ENCODE assay signal across 16 cellular contexts in genomic region chr16:70455910-70456309, GRCh38. TPM values are rescaled to one million over a fixed set of nuclear protein-coding genes. Genes with fewer than 3 reads are reported as not detected.
DNase-seq lines count a peak whose midpoint lies in the region; ATAC-seq and TF ChIP-seq lines count a peak whose summit lies in the region.
"Had no signal": no experiment of that assay in that cellular context is flagged by ENCODE, and none has a peak within 500 bp of the region (broad histone marks: within the 10 kb centered on the region; RNA-seq: fewer than 3 reads in every experiment).

No MANE protein-coding gene starts in this region.

- TF ChIP-seq CTCF in GM12872 (IDR thresholded peaks at IDR 0.05; ENCODE audit: insufficient read depth, low read depth, low read length): 0 out of 3 replicates have a peak, but pooled peaks have one; percentile 20

- no peak for ATAC-seq in naive thymus-derived CD8-positive, alpha-beta T cell
- ATAC-seq in left colon: no peak
- ATAC-seq in GM19397 (IDR thresholded peaks at IDR 0.05; ENCODE audit: unreplicated experiment): no peak
- ATAC-seq: esophagus mucosa had no signal

- POLR2A ChIA-PET in activated CD4-positive, alpha-beta T cell treated with anti-CD3 and anti-CD28 coated beads, Interleukin-2, amount 10 ng/mL, durations not matched to agents 7 days and 5 days (lab: Charles Lee): no interaction called here
- POLR2A ChIA-PET in naive thymus-derived CD8-positive, alpha-beta T cell (lab: Charles Lee): interaction anchor here (0.7 to 1.9 kb wide), 5 partner anchors 18 to 740 kb away, joined by 3 to 7 read pairs (median 4); no protein-coding TSS in a partner anchor

- no peaks in the 10 kb centered on the region for H3K27me3 Mint-ChIP-seq in activated CD4-positive, alpha-beta T cell treated with anti-CD3 and anti-CD28 coated beads, Interleukin-2, amount 10 ng/mL, durations not matched to agents 7 days and 5 days
- no peaks in the 10 kb centered on the region for H3K27me3 Mint-ChIP-seq in activated T-helper 2 cell treated with anti-CD3 and anti-CD28 coated beads, Interferon-gamma antibody, Interleukin-2, Interleukin-4, amounts not matched to agents 10 μg/mL and 5 μg/mL and 100 μg/mL, durations not matched to agents 14 hours and 24 hours and 36 hours (ENCODE audit: low read depth)
- no peaks in the 10 kb centered on the region for H3K27me3 Mint-ChIP-seq in naive thymus-derived CD8-positive, alpha-beta T cell

- no peak for DNase-seq in activated CD4-positive, alpha-beta T cell treated with anti-CD3 and anti-CD28 coated beads, Interleukin-2, amount 10 ng/mL, durations not matched to agents 7 days and 5 days
- DNase-seq in activated CD4-positive, alpha-beta T cell treated with anti-CD3 and anti-CD28 coated beads, Interleukin-2, amount 50 U/mL, for 1 hour: no peak
- no peak for DNase-seq in activated T-helper 2 cell treated with anti-CD3 and anti-CD28 coated beads, Interferon-gamma antibody, Interleukin-2, Interleukin-4, amounts not matched to agents 10 μg/mL and 5 μg/mL and 100 μg/mL, durations not matched to agents 14 hours and 24 hours and 36 hours (ENCODE audit: low spot score)
- DNase-seq in naive thymus-derived CD8-positive, alpha-beta T cell: no peak
- DNase-seq in left colon: no peak
- no peak for DNase-seq in effector CD4-positive, alpha-beta T cell
- DNase-seq: activated CD8-positive, alpha-beta memory T cell treated with anti-CD3 and anti-CD28 coated beads, Interleukin-2, amount 50 U/mL, for 48 hours; anterior cingulate cortex; Calu3; GF-D8; hypothalamus; NCI-H146; NCI-H226 had no signal

- peaks cover 22% of the 10 kb centered on the region for H3K4me1 Mint-ChIP-seq in activated CD4-positive, alpha-beta T cell treated with anti-CD3 and anti-CD28 coated beads, Interleukin-2, amount 10 ng/mL, durations not matched to agents 7 days and 5 days
- peaks cover 16% of the 10 kb centered on the region for H3K4me1 Mint-ChIP-seq in activated T-helper 2 cell treated with anti-CD3 and anti-CD28 coated beads, Interferon-gamma antibody, Interleukin-2, Interleukin-4, amounts not matched to agents 10 μg/mL and 5 μg/mL and 100 μg/mL, durations not matched to agents 14 hours and 24 hours and 36 hours (ENCODE audit: low read depth)
- H3K4me1 Mint-ChIP-seq in naive thymus-derived CD8-positive, alpha-beta T cell: peaks cover 6 to 34% (median 20%) of the 10 kb centered on the region in 4 donors

- intact Hi-C loops in activated T-helper 2 cell treated with anti-CD3 and anti-CD28 coated beads, Interferon-gamma antibody, Interleukin-2, Interleukin-4, amounts not matched to agents 10 μg/mL and 5 μg/mL and 100 μg/mL, durations not matched to agents 14 hours and 24 hours and 36 hours (cut with micrococcal nuclease): no loop called here
- intact Hi-C loops in left colon (cut with DNase I, micrococcal nuclease): loop anchor here in 1 of 2 donors (10.0 kb wide), 1 partner anchor 61 kb away; no protein-coding TSS in a partner anchor

- CTCF ChIA-PET in activated CD4-positive, alpha-beta T cell treated with anti-CD3 and anti-CD28 coated beads, Interleukin-2, amount 10 ng/mL, durations not matched to agents 7 days and 5 days (lab: Charles Lee): interaction anchor here (0.7 to 1.3 kb wide), 4 partner anchors 11 to 670 kb away, joined by 3 read pairs; no protein-coding TSS in a partner anchor

- peak overlapping the region; percentile 90 for H3K4me3 Mint-ChIP-seq in activated CD4-positive, alpha-beta T cell treated with anti-CD3 and anti-CD28 coated beads, Interleukin-2, amount 10 ng/mL, durations not matched to agents 7 days and 5 days
- peak overlapping the region; percentile 15 for H3K4me3 Mint-ChIP-seq in activated T-helper 2 cell treated with anti-CD3 and anti-CD28 coated beads, Interferon-gamma antibody, Interleukin-2, Interleukin-4, amounts not matched to agents 10 μg/mL and 5 μg/mL and 100 μg/mL, durations not matched to agents 14 hours and 24 hours and 36 hours (ENCODE audit: low read depth)
- H3K4me3 Mint-ChIP-seq in naive thymus-derived CD8-positive, alpha-beta T cell: peak overlapping the region in 8 of 10 donors; percentile 45 to 96 (median 78)

- no peaks in the 10 kb centered on the region for H3K36me3 Mint-ChIP-seq in activated CD4-positive, alpha-beta T cell treated with anti-CD3 and anti-CD28 coated beads, Interleukin-2, amount 10 ng/mL, durations not matched to agents 7 days and 5 days (ENCODE audit: low read depth)
- no peaks in the 10 kb centered on the region for H3K36me3 Mint-ChIP-seq in activated T-helper 2 cell treated with anti-CD3 and anti-CD28 coated beads, Interferon-gamma antibody, Interleukin-2, Interleukin-4, amounts not matched to agents 10 μg/mL and 5 μg/mL and 100 μg/mL, durations not matched to agents 14 hours and 24 hours and 36 hours (ENCODE audit: low read depth)
- no peaks in the 10 kb centered on the region for H3K36me3 Mint-ChIP-seq in naive thymus-derived CD8-positive, alpha-beta T cell

- no peaks in the 10 kb centered on the region for H3K9me3 Mint-ChIP-seq in activated CD4-positive, alpha-beta T cell treated with anti-CD3 and anti-CD28 coated beads, Interleukin-2, amount 10 ng/mL, durations not matched to agents 7 days and 5 days
- no peaks in the 10 kb centered on the region for H3K9me3 Mint-ChIP-seq in activated T-helper 2 cell treated with anti-CD3 and anti-CD28 coated beads, Interferon-gamma antibody, Interleukin-2, Interleukin-4, amounts not matched to agents 10 μg/mL and 5 μg/mL and 100 μg/mL, durations not matched to agents 14 hours and 24 hours and 36 hours
- no peaks in the 10 kb centered on the region for H3K9me3 Mint-ChIP-seq in naive thymus-derived CD8-positive, alpha-beta T cell

- H3K27ac Mint-ChIP-seq in activated CD4-positive, alpha-beta T cell treated with anti-CD3 and anti-CD28 coated beads, Interleukin-2, amount 10 ng/mL, durations not matched to agents 7 days and 5 days: no peak overlapping the region
- H3K27ac Mint-ChIP-seq in activated T-helper 2 cell treated with anti-CD3 and anti-CD28 coated beads, Interferon-gamma antibody, Interleukin-2, Interleukin-4, amounts not matched to agents 10 μg/mL and 5 μg/mL and 100 μg/mL, durations not matched to agents 14 hours and 24 hours and 36 hours: no peak overlapping the region
- peak overlapping the region in 3 of 10 donors; percentile 22 to 84 (median 59) for H3K27ac Mint-ChIP-seq in naive thymus-derived CD8-positive, alpha-beta T cell

RNA-seq across cellular contexts. Expression of gene FCSK, which starts 1.5 kb away (rescaled TPM):
- total RNA-seq in activated CD4-positive, alpha-beta T cell treated with anti-CD3 and anti-CD28 coated beads, Interleukin-2, amount 10 ng/mL, durations not matched to agents 7 days and 5 days: 10 to 100 TPM; 16.8 to 18.8 TPM
- 19.7 and 21.9 TPM in 2 replicates for total RNA-seq in activated T-helper 2 cell treated with anti-CD3 and anti-CD28 coated beads, Interferon-gamma antibody, Interleukin-2, Interleukin-4, amounts not matched to agents 10 μg/mL and 5 μg/mL and 100 μg/mL, durations not matched to agents 14 hours and 24 hours and 36 hours
- 10 to 100 TPM; 35.2 to 39.7 TPM for total RNA-seq in naive thymus-derived CD8-positive, alpha-beta T cell
- polyA plus RNA-seq in naive thymus-derived CD8-positive, alpha-beta T cell: 1 to 10 TPM; 4.5 to 9.6 (median 9.3) TPM
- 10 to 100 TPM; 36.5 to 48.8 TPM for total RNA-seq in left colon

RNA-seq across cellular contexts. Expression of gene ST3GAL2, which starts 17.0 kb away (rescaled TPM):
- total RNA-seq in activated CD4-positive, alpha-beta T cell treated with anti-CD3 and anti-CD28 coated beads, Interleukin-2, amount 10 ng/mL, durations not matched to agents 7 days and 5 days: 10 to 100 TPM; 24.5 to 25.6 TPM
- 33.0 and 35.1 TPM in 2 replicates for total RNA-seq in activated T-helper 2 cell treated with anti-CD3 and anti-CD28 coated beads, Interferon-gamma antibody, Interleukin-2, Interleukin-4, amounts not matched to agents 10 μg/mL and 5 μg/mL and 100 μg/mL, durations not matched to agents 14 hours and 24 hours and 36 hours
- 10 to 100 TPM; 30.5 to 31.9 TPM for total RNA-seq in naive thymus-derived CD8-positive, alpha-beta T cell
- polyA plus RNA-seq in naive thymus-derived CD8-positive, alpha-beta T cell: 10 to 100 TPM; 14.6 to 23.4 (median 16.5) TPM
- 1 to 10 TPM; 6.0 to 8.7 TPM for total RNA-seq in left colon

Comparison
In these comparisons a context has a peak if more than half of its experiments do, and no peak if none do; other contexts are left out.
1. H3K4me3 Mint-ChIP-seq: peak in every context shown above with its lines; median percentile 90 in activated CD4-positive, alpha-beta T cell treated with anti-CD3 and anti-CD28 coated beads, Interleukin-2, amount 10 ng/mL, durations not matched to agents 7 days and 5 days; 78 in naive thymus-derived CD8-positive, alpha-beta T cell; 15 in activated T-helper 2 cell treated with anti-CD3 and anti-CD28 coated beads, Interferon-gamma antibody, Interleukin-2, Interleukin-4, amounts not matched to agents 10 μg/mL and 5 μg/mL and 100 μg/mL, durations not matched to agents 14 hours and 24 hours and 36 hours.